25 cellular contexts compared by ENCODE assay signal in the genomic region with DNA sequence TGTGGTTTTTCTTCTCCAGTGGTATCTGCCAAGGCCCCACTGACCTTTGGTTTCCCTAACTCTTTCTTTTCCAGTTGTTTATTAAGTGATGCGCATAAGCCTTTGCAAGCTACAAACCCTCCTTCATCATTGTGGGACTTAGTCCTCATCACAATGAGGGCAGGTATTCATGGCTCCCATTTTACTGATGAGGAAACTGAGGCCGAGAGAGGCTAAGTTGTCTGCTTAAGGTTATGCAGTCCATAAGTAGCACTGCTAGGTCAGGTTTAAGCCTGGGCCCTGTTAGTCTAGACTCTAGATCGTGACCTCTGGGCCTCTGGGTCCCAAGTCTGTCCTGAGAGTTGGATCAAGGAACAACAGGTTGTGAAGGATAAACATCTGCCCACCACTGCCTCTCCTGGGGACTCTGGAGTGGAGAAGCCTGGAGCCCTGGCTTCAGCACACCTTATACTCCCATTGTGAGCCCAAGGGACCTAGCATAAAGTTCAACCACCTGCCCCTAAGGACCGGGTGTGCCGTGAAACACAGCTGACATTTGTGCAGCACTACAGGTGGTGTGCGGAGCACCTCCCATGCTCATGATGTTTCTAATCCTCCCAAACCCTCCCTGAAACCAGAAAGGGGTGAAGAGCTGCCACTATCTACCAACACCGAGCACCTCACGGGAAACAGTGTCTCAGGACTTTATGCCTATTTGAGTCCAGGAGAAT. TPM values are rescaled to one million over a fixed set of nuclear protein-coding genes. Genes with fewer than 3 reads are reported as not detected.
"Had no signal": no experiment of that assay in that cellular context is flagged by ENCODE, and none has a peak within 500 bp of the region (broad histone marks: within the 10 kb centered on the region; RNA-seq: fewer than 3 reads in every experiment).

No MANE protein-coding gene starts in this region.

- DNase-seq: activated CD4-positive, alpha-beta T cell treated with anti-CD3 and anti-CD28 coated beads for 48 hours; activated CD4-positive, CD25-positive, alpha-beta regulatory T cell; activated CD8-positive, alpha-beta T cell treated with anti-CD3 and anti-CD28 coated beads for 36 hours; activated naive CD4-positive, alpha-beta T cell treated with anti-CD3 and anti-CD28 coated beads for 36 hours; activated naive CD8-positive, alpha-beta T cell treated with anti-CD3 and anti-CD28 coated beads, Interleukin-2, amount 50 U/mL, for 24 hours; activated T-cell treated with anti-CD3 and anti-CD28 coated beads, Interleukin-2, amount 50 U/mL, for 24 hours; anterior cingulate cortex; brain microvascular endothelial cell; colonic mucosa; endodermal cell; foreskin keratinocyte; pancreas; sigmoid colon; spleen; stimulated activated CD4-positive, alpha-beta T cell treated with anti-CD3 and anti-CD28 coated beads, Interleukin-4, amount 100 ng/mL, for 4 hours; stimulated activated naive B cell treated with anti-CD40 and anti-IgM and Interleukin-4, amounts not matched to agents 10 μg/mL and 1 μg/mL and 100 μg/mL, for 72 hours; upper lobe of right lung had no signal

- H3K4me3 Mint-ChIP-seq: activated CD8-positive, alpha-beta T cell treated with anti-CD3 and anti-CD28 coated beads for 36 hours; activated naive CD4-positive, alpha-beta T cell treated with anti-CD3 and anti-CD28 coated beads for 36 hours; activated T-cell treated with anti-CD3 and anti-CD28 coated beads, Interleukin-2, amount 50 U/mL, for 24 hours; central memory CD8-positive, alpha-beta T cell; endodermal cell; natural killer cell treated with Interleukin-12 subunit alpha and Interleukin-12 subunit beta and Interleukin-15 and Interleukin-18, amount 100 ng/mL, for 72 hours; stimulated activated naive B cell treated with anti-CD40 and anti-IgM and Interleukin-4, amounts not matched to agents 10 μg/mL and 1 μg/mL and 100 μg/mL, for 72 hours had no signal

- H3K36me3 ChIP-seq: brain microvascular endothelial cell, colonic mucosa, neutrophil, pancreas, sigmoid colon, spleen, thoracic aorta, upper lobe of right lung had no signal

- H3K9me3 Mint-ChIP-seq: activated CD8-positive, alpha-beta T cell treated with anti-CD3 and anti-CD28 coated beads for 36 hours; activated naive CD4-positive, alpha-beta T cell treated with anti-CD3 and anti-CD28 coated beads for 36 hours; activated naive CD8-positive, alpha-beta T cell treated with anti-CD3 and anti-CD28 coated beads, Interleukin-2, amount 50 U/mL, for 24 hours; activated T-cell treated with anti-CD3 and anti-CD28 coated beads, Interleukin-2, amount 50 U/mL, for 24 hours; central memory CD8-positive, alpha-beta T cell; endodermal cell; natural killer cell treated with Interleukin-12 subunit alpha and Interleukin-12 subunit beta and Interleukin-15 and Interleukin-18, amount 100 ng/mL, for 72 hours; stimulated activated naive B cell treated with anti-CD40 and anti-IgM and Interleukin-4, amounts not matched to agents 10 μg/mL and 1 μg/mL and 100 μg/mL, for 72 hours had no signal

- H3K27me3 ChIP-seq: colonic mucosa, pancreas, upper lobe of right lung had no signal

- H3K4me3 ChIP-seq: colonic mucosa, hepatocyte, pancreas, sigmoid colon, spleen, thoracic aorta, upper lobe of right lung had no signal

- FAIRE-seq: pancreas had no signal

- H3K36me3 Mint-ChIP-seq: natural killer cell treated with Interleukin-12 subunit alpha and Interleukin-12 subunit beta and Interleukin-15 and Interleukin-18, amount 100 ng/mL, for 72 hours; stimulated activated naive B cell treated with anti-CD40 and anti-IgM and Interleukin-4, amounts not matched to agents 10 μg/mL and 1 μg/mL and 100 μg/mL, for 72 hours had no signal

- H3K4me1 Mint-ChIP-seq: central memory CD8-positive, alpha-beta T cell had no signal

- H3K27ac Mint-ChIP-seq: activated CD8-positive, alpha-beta T cell treated with anti-CD3 and anti-CD28 coated beads for 36 hours; activated naive CD4-positive, alpha-beta T cell treated with anti-CD3 and anti-CD28 coated beads for 36 hours; activated naive CD8-positive, alpha-beta T cell treated with anti-CD3 and anti-CD28 coated beads, Interleukin-2, amount 50 U/mL, for 24 hours; activated T-cell treated with anti-CD3 and anti-CD28 coated beads, Interleukin-2, amount 50 U/mL, for 24 hours; endodermal cell; natural killer cell treated with Interleukin-12 subunit alpha and Interleukin-12 subunit beta and Interleukin-15 and Interleukin-18, amount 100 ng/mL, for 72 hours; stimulated activated naive B cell treated with anti-CD40 and anti-IgM and Interleukin-4, amounts not matched to agents 10 μg/mL and 1 μg/mL and 100 μg/mL, for 72 hours had no signal

- ATAC-seq: natural killer cell treated with Interleukin-12 subunit alpha and Interleukin-12 subunit beta and Interleukin-15 and Interleukin-18, amount 100 ng/mL, for 72 hours; pancreas; upper lobe of right lung had no signal

RNA-seq across cellular contexts. Expression of gene KCNH6, which starts 5.2 kb away (rescaled TPM):
- total RNA-seq: activated CD8-positive, alpha-beta T cell treated with anti-CD3 and anti-CD28 coated beads for 36 hours; activated naive CD4-positive, alpha-beta T cell treated with anti-CD3 and anti-CD28 coated beads for 36 hours; epithelial cell of proximal tubule; fibroblast of lung; foreskin keratinocyte; mesenteric fat pad; natural killer cell treated with Interleukin-12 subunit alpha and Interleukin-12 subunit beta and Interleukin-15 and Interleukin-18, amount 100 ng/mL, for 72 hours; sigmoid colon; spleen; thoracic aorta; upper lobe of right lung had no signal
- polyA plus RNA-seq: fibroblast of lung, foreskin keratinocyte, hepatocyte, spleen had no signal

RNA-seq across cellular contexts. Expression of gene ACE, which starts 41.1 kb away (rescaled TPM):
- total RNA-seq: natural killer cell treated with Interleukin-12 subunit alpha and Interleukin-12 subunit beta and Interleukin-15 and Interleukin-18, amount 100 ng/mL, for 72 hours had no signal
